Comparison of ENCODE assay signal across 8 cellular contexts in the genomic region with DNA sequence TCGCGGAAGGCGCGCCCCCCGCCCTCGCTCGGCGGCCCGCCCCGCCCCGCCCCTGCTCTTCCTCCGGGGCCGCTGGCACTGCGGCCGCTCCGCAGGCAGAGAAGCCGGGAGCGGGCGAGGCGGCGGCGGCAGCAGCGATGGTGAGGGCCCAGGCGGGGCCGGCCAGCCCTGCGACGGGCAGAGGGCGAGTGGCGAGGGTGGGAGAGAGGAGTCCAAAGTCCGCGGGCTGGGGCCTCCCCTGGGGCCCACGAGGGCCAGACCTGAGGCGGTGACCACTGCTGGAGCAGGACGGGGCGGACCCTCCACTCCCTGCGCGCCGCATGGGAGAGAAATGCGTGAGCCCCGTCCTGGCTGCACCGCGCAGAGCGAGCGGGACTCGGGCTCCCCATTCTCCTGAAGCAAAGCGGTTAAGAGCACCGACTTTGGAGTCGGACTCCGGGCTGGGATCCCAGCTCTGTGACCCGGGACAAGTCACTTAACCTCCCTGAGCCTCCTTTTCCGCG. TPM values are rescaled to one million over a fixed set of nuclear protein-coding genes. Genes with fewer than 3 reads are reported as not detected.
A peak's percentile ranks its signal among the peaks of the same experiment; 100 is the strongest.
DNase-seq lines count a peak whose midpoint lies in the region; ATAC-seq and TF ChIP-seq lines count a peak whose summit lies in the region.

VAMP5 (plus strand) TSS at position 78 of the 503 bp plus-strand sequence; CDS start at position 138, 60 bp downstream.

- no peaks in the 10 kb centered on the region for H3K9me3 ChIP-seq in BLaER1 treated with 17β-estradiol and CSF1 and Interleukin-3, amounts not matched to agents 10 nM and 100 nM (replicated peaks in 1 of 11)
- H3K9me3 ChIP-seq in Peyer's patch (no peaks in the 10 kb centered on the region), left lung (no peaks in the 10 kb centered on the region), suprapubic skin (no peaks in the 10 kb centered on the region)

- peaks cover 95 to 98% (median 97%) of the 10 kb centered on the region in 10 experiments for H3K4me1 ChIP-seq in BLaER1 treated with 17β-estradiol and CSF1 and Interleukin-3, amounts not matched to agents 10 nM and 100 nM
- H3K4me1 ChIP-seq in Peyer's patch (peaks cover 6 to 59% (median 14%) of the 10 kb centered on the region in 4 donors), left lung (peaks cover 49 to 98% of the 10 kb centered on the region in 2 donors), suprapubic skin (peaks cover 65% of the 10 kb centered on the region)

- peak; percentile 17 for ATAC-seq in GM21447 (IDR thresholded peaks at IDR 0.05; ENCODE audit: unreplicated experiment)
- ATAC-seq in left lung = peak; percentile 49

- no peak within 1 kb of the TSS for H3K4me3 Mint-ChIP-seq in chondrocyte (ENCODE audit: unreplicated experiment)

- H4K20me1 ChIP-seq in BLaER1 treated with 17β-estradiol and CSF1 and Interleukin-3, amounts not matched to agents 10 nM and 100 nM = no peaks in the 10 kb centered on the region

- no peaks in the 10 kb centered on the region for H3K36me3 Mint-ChIP-seq in chondrocyte (ENCODE audit: low read depth)

- TF ChIP-seq POLR2A in Peyer's patch (IDR thresholded peaks at IDR 0.05) (peak; percentile 10 to 19), suprapubic skin (IDR thresholded peaks at IDR 0.05) (no peak)

- H3K4me3 ChIP-seq in BLaER1 treated with 17β-estradiol and CSF1 and Interleukin-3, amounts not matched to agents 10 nM and 100 nM = peak within 1 kb of the TSS; percentile 53 to 84 (median 78)
- peak within 1 kb of the TSS; percentile 44 to 79 (median 68) for H3K4me3 ChIP-seq in Peyer's patch
- H3K4me3 ChIP-seq in left lung = peak within 1 kb of the TSS; percentile 48 to 64
- H3K4me3 ChIP-seq in suprapubic skin = peak within 1 kb of the TSS; percentile 64

- H3K27ac Mint-ChIP-seq in chondrocyte (ENCODE audit: unreplicated experiment) = peak within 1 kb of the TSS; percentile 45

- peaks cover 0 to 16% (median 0%) of the 10 kb centered on the region in 11 experiments; a peak in 7 of 22 replicates for H3K36me3 ChIP-seq in BLaER1 treated with 17β-estradiol and CSF1 and Interleukin-3, amounts not matched to agents 10 nM and 100 nM
- H3K36me3 ChIP-seq in Peyer's patch (peaks cover 0 to 10% (median 0%) of the 10 kb centered on the region in 3 donors), left lung (peaks cover 0 to 25% of the 10 kb centered on the region in 2 donors), suprapubic skin (no peaks in the 10 kb centered on the region)

- no peak for TF ChIP-seq CTCF in Peyer's patch (IDR thresholded peaks at IDR 0.05)
- TF ChIP-seq CTCF in chondrocyte (IDR thresholded peaks at IDR 0.05) = no peak
- TF ChIP-seq CTCF in left lung (IDR thresholded peaks at IDR 0.05) = no peak
- TF ChIP-seq CTCF in suprapubic skin (IDR thresholded peaks at IDR 0.05) = no peak

- no peaks in the 10 kb centered on the region for H3K9me3 Mint-ChIP-seq in chondrocyte (ENCODE audit: low read depth)

- H3K27ac ChIP-seq in BLaER1 treated with 17β-estradiol and CSF1 and Interleukin-3, amounts not matched to agents 10 nM and 100 nM = peak within 1 kb of the TSS; percentile 67 to 96 (median 90)
- H3K27ac ChIP-seq in Peyer's patch (peak within 1 kb of the TSS; percentile 68 to 99 (median 90)), left lung (peak within 1 kb of the TSS; percentile 89 to 92), suprapubic skin (peak within 1 kb of the TSS; percentile 91)

- WGBS in suprapubic skin = 29% methylated on average over 26 of the region's 52 CpGs

- H3K27me3 ChIP-seq in BLaER1 treated with 17β-estradiol and CSF1 and Interleukin-3, amounts not matched to agents 10 nM and 100 nM = no peaks in the 10 kb centered on the region
- H3K27me3 ChIP-seq in Peyer's patch (no peaks in the 10 kb centered on the region), left lung (no peaks in the 10 kb centered on the region), suprapubic skin (no peaks in the 10 kb centered on the region)

- peak within 1 kb of the TSS; percentile 89 to 100 (median 97) for H3K4me2 ChIP-seq in BLaER1 treated with 17β-estradiol and CSF1 and Interleukin-3, amounts not matched to agents 10 nM and 100 nM

- H3K9ac ChIP-seq in BLaER1 treated with 17β-estradiol and CSF1 and Interleukin-3, amounts not matched to agents 10 nM and 100 nM = peak within 1 kb of the TSS; percentile 83 to 96 (median 92)

- intact Hi-C loops in left lung (cut with DNase I) = no loop called here

- no peak for TF ChIP-seq EP300 in suprapubic skin (IDR thresholded peaks at IDR 0.05)

- peaks cover 20% of the 10 kb centered on the region for H3K4me1 Mint-ChIP-seq in chondrocyte (ENCODE audit: low read depth)

- no peaks in the 10 kb centered on the region for H3K27me3 Mint-ChIP-seq in chondrocyte (ENCODE audit: low read depth)

- peak in 2 of 3 donors; percentile 73 to 85 for DNase-seq in Peyer's patch
- DNase-seq in chondrocyte (ENCODE audit: low spot score) = no peak
- DNase-seq in left lung = peak in 1 of 2 donors; percentile 88
- DNase-seq in suprapubic skin (ENCODE audit: low spot score in 2 of 2) = no peak
- DNase-seq in middle frontal gyrus (ENCODE audit: extremely low spot score, low spot score) = no peak
- DNase-seq in MV-4-11 (lab: John Stamatoyannopoulos, UW) = no peak

RNA-seq across cellular contexts. Expression of gene VAMP5, which starts in this region (rescaled TPM):
- total RNA-seq in Peyer's patch (10 to 100 TPM in 3 of 4 donors, 1 to 10 TPM in 1; 6.5 to 18.2 (median 16.0) TPM), chondrocyte (1.8 to 2.4 TPM in 2 of 3 replicates, not detected in the other), left lung (10 to 100 TPM; 58.2 to 87.7 TPM), suprapubic skin (10 to 100 TPM in 2 of 4 donors, 1 to 10 TPM in 2; 7.9 to 24.1 (median 14.0) TPM)

Comparison
In these comparisons a context has a peak if more than half of its experiments do, and no peak if none do; other contexts are left out.
1. DNase-seq: peak in Peyer's patch (2 of 3); none in chondrocyte (single experiment), suprapubic skin (0 of 2), middle frontal gyrus (single experiment) and MV-4-11 (single experiment).
2. POLR2A ChIP-seq: peak in Peyer's patch (2 of 2); none in suprapubic skin (0 of 2).
3. Peak in every context shown above with its lines, with median percentiles within 50 percentile points of each other: H3K27ac ChIP-seq and H3K4me3 ChIP-seq.